In genomic region chr14:105247026-105247425, GRCh38 we compare ENCODE assay signal across 18 cellular contexts. TPM values are rescaled to one million over a fixed set of nuclear protein-coding genes. Genes with fewer than 3 reads are reported as not detected.
DNase-seq lines count a peak whose midpoint lies in the region; ATAC-seq and TF ChIP-seq lines count a peak whose summit lies in the region.
"Had no signal": no experiment of that assay in that cellular context is flagged by ENCODE, and none has a peak within 500 bp of the region (broad histone marks: within the 10 kb centered on the region; RNA-seq: fewer than 3 reads in every experiment).

No MANE protein-coding gene starts in this region.

- H3K9me3 ChIP-seq in SK-N-SH: no peaks in the 10 kb centered on the region
- no peaks in the 10 kb centered on the region for H3K9me3 ChIP-seq in DND-41 (ENCODE audit: insufficient read depth, low read length, severe bottlenecking)
- H3K9me3 ChIP-seq: esophagus squamous epithelium, mucosa of descending colon had no signal

- H3K36me3 ChIP-seq in SK-N-SH (replicated peaks in 1 of 2; ENCODE audit: control insufficient read depth in 1 of 2, insufficient read depth in 2 of 2, low read length in 1 of 2): peaks cover 14 to 27% of the 10 kb centered on the region in 2 experiments
- peaks cover 61% of the 10 kb centered on the region for H3K36me3 ChIP-seq in DND-41 (ENCODE audit: insufficient read depth, low read length)

- no peak overlapping the region for H3K9ac ChIP-seq in SK-N-SH
- H3K9ac ChIP-seq in DND-41 (ENCODE audit: low read depth, low read length): 0 out of 2 replicates have a peak overlapping the region, but pooled peaks have one; percentile 72

- WGBS in SK-N-SH (ENCODE audit: low lambda C conversion rate): 95% methylated on average over 14 of the region's 16 CpGs

- TF ChIP-seq EP300 in SK-N-SH (IDR thresholded peaks at IDR 0.05; ENCODE audit: borderline replicate concordance in 1 of 2, low read depth in 1 of 2, low read length in 1 of 2): no peak

- H3K4me3 ChIP-seq in SK-N-SH (ENCODE audit: low read depth in 2 of 2, low read length in 1 of 2) (no peak overlapping the region), DND-41 (ENCODE audit: low read depth in 1 of 2, low read length in 2 of 2) (no peak overlapping the region)
- H3K4me3 ChIP-seq: mucosa of descending colon had no signal

- peak overlapping the region; percentile 95; the same call in 1 of the 2 replicates for H3K4me2 ChIP-seq in SK-N-SH
- H3K4me2 ChIP-seq in DND-41 (ENCODE audit: insufficient read depth, low read length): peak overlapping the region; percentile 86; the same call in 1 of the 2 replicates

- no peak overlapping the region for H3K27ac ChIP-seq in SK-N-SH (ENCODE audit: low read depth in 2 of 2, low read length in 1 of 2)
- no peak overlapping the region for H3K27ac ChIP-seq in DND-41 (ENCODE audit: low read length)
- H3K27ac ChIP-seq: WERI-Rb-1 had no signal

- no peak overlapping the region for H3K27ac Mint-ChIP-seq in activated T-helper 17 cell treated with anti-CD3 and anti-CD28 coated beads, Interleukin-2, amount 50 U/mL, for 72 hours
- peak overlapping the region in 7 of 10 donors; percentile 52 to 92 (median 82) for H3K27ac Mint-ChIP-seq in naive thymus-derived CD8-positive, alpha-beta T cell

- H4K20me1 ChIP-seq in SK-N-SH (ENCODE audit: insufficient read depth): 0 out of 2 replicates have a peak, but pooled peaks cover 7% of the 10 kb centered on the region
- H4K20me1 ChIP-seq in DND-41 (ENCODE audit: insufficient read depth, low read length): peaks cover 33% of the 10 kb centered on the region

- H3F3A ChIP-seq in SK-N-SH (replicated peaks; ENCODE audit: insufficient read depth): peaks cover 3% of the 10 kb centered on the region

- no peaks in the 10 kb centered on the region for H3K27me3 Mint-ChIP-seq in activated T-helper 17 cell treated with anti-CD3 and anti-CD28 coated beads, Interleukin-2, amount 50 U/mL, for 72 hours
- no peaks in the 10 kb centered on the region for H3K27me3 Mint-ChIP-seq in naive thymus-derived CD8-positive, alpha-beta T cell

- CTCF ChIA-PET in SK-N-SH (lab: Yijun Ruan, JAX): interaction anchor here (1.3 to 1.4 kb wide), 3 partner anchors 26 to 49 kb away, joined by 3 to 7 read pairs (median 3); no protein-coding TSS in a partner anchor

- H3K4me1 ChIP-seq in SK-N-SH (ENCODE audit: control insufficient read depth in 1 of 2, insufficient read depth in 2 of 2, low read depth in 1 of 2, low read length in 1 of 2) (peaks cover 8 to 11% of the 10 kb centered on the region in 2 experiments; a peak in 2 of 4 replicates), DND-41 (ENCODE audit: insufficient read depth, low read length) (peaks cover 50% of the 10 kb centered on the region)

- TF ChIP-seq RAD21 in SK-N-SH (IDR thresholded peaks at IDR 0.05; ENCODE audit: low read length): no peak

- H3K9me2 ChIP-seq in SK-N-SH: no peaks in the 10 kb centered on the region

- H3K79me2 ChIP-seq in SK-N-SH (ENCODE audit: insufficient read depth) (peaks cover 51% of the 10 kb centered on the region), DND-41 (ENCODE audit: insufficient read depth, low read length) (peaks cover 81% of the 10 kb centered on the region)

- H3K36me3 Mint-ChIP-seq in activated T-helper 17 cell treated with anti-CD3 and anti-CD28 coated beads, Interleukin-2, amount 50 U/mL, for 72 hours (ENCODE audit: low read depth): peaks cover 35% of the 10 kb centered on the region
- peaks cover 0 to 26% (median 1%) of the 10 kb centered on the region in 3 donors for H3K36me3 Mint-ChIP-seq in naive thymus-derived CD8-positive, alpha-beta T cell

- H3K4me3 Mint-ChIP-seq in activated T-helper 17 cell treated with anti-CD3 and anti-CD28 coated beads, Interleukin-2, amount 50 U/mL, for 72 hours: peak overlapping the region; percentile 72
- peak overlapping the region; percentile 56 to 87 (median 78) for H3K4me3 Mint-ChIP-seq in naive thymus-derived CD8-positive, alpha-beta T cell

- POLR2A ChIA-PET in SK-N-SH (lab: Yijun Ruan, JAX): no interaction called here
- POLR2A ChIA-PET in naive thymus-derived CD8-positive, alpha-beta T cell (lab: Charles Lee): interaction anchor here (2.1 kb wide), 1 partner anchor 67 kb away, joined by 22 read pairs; the partner anchor contains the start of gene PACS2

- DNase-seq in SK-N-SH: no peak
- no peak for DNase-seq in DND-41
- DNase-seq in naive thymus-derived CD8-positive, alpha-beta T cell: no peak
- no peak for DNase-seq in NCI-H2227 (lab: John Stamatoyannopoulos, UW; ENCODE audit: unreplicated experiment)
- DNase-seq in NCI-H187 (lab: John Stamatoyannopoulos, UW): no peak
- DNase-seq in stimulated activated CD4-positive, alpha-beta T cell treated with anti-CD3 and anti-CD28 coated beads, Interleukin-4, amount 100 ng/mL, for 4 hours: no peak
- DNase-seq: 8988T; activated T-cell treated with anti-CD3 and anti-CD28 coated beads for 4 hours; anterior cingulate cortex; dermis blood vessel endothelial cell; esophagus squamous epithelium; kidney glomerular epithelial cell; NCI-H1930; stimulated activated CD4-positive, alpha-beta T cell treated with anti-CD3 and anti-CD28 coated beads, Interleukin-15, amount 100 ng/mL, for 24 hours; WERI-Rb-1 had no signal

- TF ChIP-seq CTCF in SK-N-SH (IDR thresholded peaks at IDR 0.05) (no peak), DND-41 (IDR thresholded peaks at IDR 0.05; ENCODE audit: borderline replicate concordance, extremely low read depth, low read length, poor library complexity, severe bottlenecking) (no peak)

- H3K27me3 ChIP-seq in SK-N-SH (ENCODE audit: insufficient read depth) (no peaks in the 10 kb centered on the region), DND-41 (ENCODE audit: insufficient read depth, low read length, poor library complexity) (no peaks in the 10 kb centered on the region)
- H3K27me3 ChIP-seq: esophagus squamous epithelium had no signal

- H2AFZ ChIP-seq in SK-N-SH (ENCODE audit: low read depth) (no peak overlapping the region), DND-41 (ENCODE audit: low read depth, low read length) (no peak overlapping the region)

- H3K9me3 Mint-ChIP-seq in activated T-helper 17 cell treated with anti-CD3 and anti-CD28 coated beads, Interleukin-2, amount 50 U/mL, for 72 hours: no peaks in the 10 kb centered on the region
- no peaks in the 10 kb centered on the region for H3K9me3 Mint-ChIP-seq in naive thymus-derived CD8-positive, alpha-beta T cell

- no peak for ATAC-seq in SK-N-SH treated with all-trans-retinoic acid at 6 μM for 48 hours
- ATAC-seq in DND-41 (ENCODE audit: insufficient read depth, low read depth): no peak
- ATAC-seq in activated T-helper 17 cell treated with anti-CD3 and anti-CD28 coated beads, Interleukin-2, amount 50 U/mL, for 72 hours (replicated peaks): no peak
- no peak for ATAC-seq in naive thymus-derived CD8-positive, alpha-beta T cell

- peaks cover 10% of the 10 kb centered on the region for H3K4me1 Mint-ChIP-seq in activated T-helper 17 cell treated with anti-CD3 and anti-CD28 coated beads, Interleukin-2, amount 50 U/mL, for 72 hours
- H3K4me1 Mint-ChIP-seq in naive thymus-derived CD8-positive, alpha-beta T cell: peaks cover 12 to 44% (median 39%) of the 10 kb centered on the region in 4 donors

TF ChIP-seq in SK-N-SH, 30 proteins besides CTCF, POLR2A, EP300 and RAD21 (continues in another document):
- TF ChIP-seq GABPA (IDR thresholded peaks at IDR 0.05; ENCODE audit: low read depth) (no peak), JUND (IDR thresholded peaks at IDR 0.05) (no peak)

TF ChIP-seq in SK-N-SH treated with all-trans-retinoic acid at 6 μM for 48 hours, 23 proteins besides CTCF, POLR2A, EP300 and RAD21 (continues in another document):
- no peak for TF ChIP-seq TSHZ2 (CRISPR knock-in tag; IDR thresholded peaks at IDR 0.05)

RNA-seq across cellular contexts. Expression of gene BTBD6, which starts 1.3 kb away (rescaled TPM):
- 20.9 and 21.0 TPM in 2 replicates for polyA plus RNA-seq in SK-N-SH (2012; rRNA removed)
- polyA plus RNA-seq in SK-N-SH (2012; cell fraction: cytosol; rRNA removed): 10.8 and 15.6 TPM in 2 replicates
- polyA plus RNA-seq in SK-N-SH (2012; cell fraction: nucleus; rRNA removed): 53.9 and 56.9 TPM in 2 replicates
- 10 to 100 TPM; 19.5 to 41.3 TPM for total RNA-seq in activated T-helper 17 cell treated with anti-CD3 and anti-CD28 coated beads, Interleukin-2, amount 50 U/mL, for 72 hours
- total RNA-seq in naive thymus-derived CD8-positive, alpha-beta T cell: 10 to 100 TPM; 42.0 to 42.8 TPM
- 10 to 100 TPM in 2 of 3 donors, 1 to 10 TPM in 1; 5.5 to 15.6 (median 14.9) TPM for polyA plus RNA-seq in naive thymus-derived CD8-positive, alpha-beta T cell

RNA-seq across cellular contexts. Expression of gene BRF1, which starts 53.8 kb away (rescaled TPM):
- 10.2 and 15.7 TPM in 2 replicates for polyA plus RNA-seq in SK-N-SH (2012; rRNA removed)
- polyA plus RNA-seq in SK-N-SH (2012; cell fraction: cytosol; rRNA removed): 6.7 and 10.4 TPM in 2 replicates
- polyA plus RNA-seq in SK-N-SH (2012; cell fraction: nucleus; rRNA removed): 48.8 and 58.4 TPM in 2 replicates
- 10 to 100 TPM; 28.6 to 35.1 TPM for total RNA-seq in activated T-helper 17 cell treated with anti-CD3 and anti-CD28 coated beads, Interleukin-2, amount 50 U/mL, for 72 hours
- 10 to 100 TPM; 52.4 to 63.5 TPM for total RNA-seq in naive thymus-derived CD8-positive, alpha-beta T cell
- polyA plus RNA-seq in naive thymus-derived CD8-positive, alpha-beta T cell: 10 to 100 TPM in 1 of 3 donors, 1 to 10 TPM in 2; 7.1 to 10.9 (median 9.2) TPM
